12 cellular contexts compared by ENCODE assay signal in the genomic region with DNA sequence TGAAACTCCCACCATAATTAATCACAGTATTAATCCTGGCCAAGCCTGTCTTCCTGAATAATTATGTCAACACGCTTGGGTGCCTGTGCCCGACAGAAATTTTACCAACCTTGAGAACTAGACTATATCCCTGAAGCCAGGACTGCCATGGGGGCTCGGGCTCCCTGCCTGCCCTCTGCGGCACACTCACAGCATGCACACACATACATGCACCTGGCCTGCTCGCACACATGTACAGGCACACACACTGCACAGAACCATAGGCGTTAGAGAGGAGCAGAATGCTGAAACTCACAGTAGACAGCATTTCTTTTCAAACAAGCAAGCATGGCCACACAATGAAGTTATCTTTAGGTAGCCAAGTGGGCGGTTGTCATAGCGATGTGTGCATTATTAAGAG.
DNase-seq lines count a peak whose midpoint lies in the region; ATAC-seq and TF ChIP-seq lines count a peak whose summit lies in the region.
"Had no signal": no experiment of that assay in that cellular context is flagged by ENCODE, and none has a peak within 500 bp of the region (broad histone marks: within the 10 kb centered on the region; RNA-seq: fewer than 3 reads in every experiment).

No MANE protein-coding gene starts in this region.

- H2AFZ ChIP-seq in hepatocyte, result peak overlapping the region; percentile 61
- peak overlapping the region; percentile 94 for H2AFZ ChIP-seq in smooth muscle cell (ENCODE audit: low read depth)

- 0 out of 2 replicates have a peak, but pooled peaks cover 9% of the 10 kb centered on the region for H3K9me3 Mint-ChIP-seq in WTC11

- H3K36me3 ChIP-seq in hepatocyte (replicated peaks; ENCODE audit: insufficient read depth, low read depth) (no peaks in the 10 kb centered on the region), smooth muscle cell (ENCODE audit: low read depth) (no peaks in the 10 kb centered on the region)
- H3K36me3 ChIP-seq: transverse colon had no signal

- POLR2A ChIA-PET in WTC11 (lab: Charles Lee), result no interaction called here

- H3K4me1 ChIP-seq in hepatocyte (ENCODE audit: insufficient read depth) (peaks cover 9% of the 10 kb centered on the region), smooth muscle cell (ENCODE audit: low read depth) (peaks cover 27% of the 10 kb centered on the region)
- H3K4me1 ChIP-seq: transverse colon had no signal

- H3K27me3 ChIP-seq in hepatocyte (peaks cover 13% of the 10 kb centered on the region), smooth muscle cell (ENCODE audit: low read depth) (no peaks in the 10 kb centered on the region)

- no peaks in the 10 kb centered on the region; the same call in 1 of the 2 replicates for H3K27me3 Mint-ChIP-seq in WTC11 (ENCODE audit: low read depth)

- H3K4me3 ChIP-seq in hepatocyte (no peak overlapping the region), smooth muscle cell (peak overlapping the region; percentile 47)

- H3K9ac ChIP-seq in smooth muscle cell (ENCODE audit: low read depth), result no peak overlapping the region

- WGBS in hepatocyte (ENCODE audit: low lambda C conversion rate, missing lambda C conversion rate), result 61% methylated on average over 8 of the region's 8 CpGs
- WGBS in smooth muscle cell (ENCODE audit: low lambda C conversion rate), result 65% methylated on average over 8 of the region's 8 CpGs

- peak overlapping the region; percentile 64; the same call in 1 of the 2 replicates for H3K27ac Mint-ChIP-seq in WTC11

- no peaks in the 10 kb centered on the region for H4K20me1 ChIP-seq in hepatocyte (ENCODE audit: insufficient read depth, poor library complexity, severe bottlenecking)
- H4K20me1 ChIP-seq in smooth muscle cell (ENCODE audit: low read depth), result no peaks in the 10 kb centered on the region

- DNase-seq in NCI-H2227 treated with DMSO at 0.1 percent for 48 hours (lab: John Stamatoyannopoulos, UW), result peak; percentile 46
- no peak for DNase-seq in NCI-H2227 (lab: John Stamatoyannopoulos, UW; ENCODE audit: unreplicated experiment)
- DNase-seq in WTC11 (ENCODE audit: low spot score), result no peak
- no peak for DNase-seq in hepatocyte (ENCODE audit: low spot score)
- DNase-seq in smooth muscle cell (lab: John Stamatoyannopoulos, UW; ENCODE audit: unreplicated experiment), result no peak
- no peak for DNase-seq in mesenteric fat pad (ENCODE audit: low spot score)
- DNase-seq in central memory CD4-positive, alpha-beta T cell, result no peak
- DNase-seq: HCEC 1CT, NCI-H2029, transverse colon had no signal

- H3K4me3 Mint-ChIP-seq in WTC11, result peak overlapping the region; percentile 57

- no peak overlapping the region for H3K27ac ChIP-seq in hepatocyte
- H3K27ac ChIP-seq in smooth muscle cell (ENCODE audit: low read depth), result no peak overlapping the region
- H3K27ac ChIP-seq: transverse colon had no signal

- H3K4me1 Mint-ChIP-seq in WTC11, result peaks cover 64% of the 10 kb centered on the region

- H3K79me2 ChIP-seq in hepatocyte (no peaks in the 10 kb centered on the region), smooth muscle cell (ENCODE audit: low read depth) (no peaks in the 10 kb centered on the region)

- H3F3A ChIP-seq in smooth muscle cell (ENCODE audit: low read depth), result no peaks in the 10 kb centered on the region

- H3K9me3 ChIP-seq in hepatocyte (ENCODE audit: low read depth), result no peaks in the 10 kb centered on the region
- H3K9me3 ChIP-seq in smooth muscle cell (replicated peaks; ENCODE audit: low read depth), result no peaks in the 10 kb centered on the region
- H3K9me3 ChIP-seq: transverse colon had no signal

- ATAC-seq in WTC11 (peak; percentile 8), HG02970 (IDR thresholded peaks at IDR 0.05; ENCODE audit: low FRiP score, unreplicated experiment) (no peak)
- ATAC-seq: HepG2 had no signal

- CTCF ChIA-PET in WTC11 (lab: Charles Lee), result interaction anchor here (0.7 kb wide), 1 partner anchor 35 kb away, joined by 3 read pairs; no protein-coding TSS in a partner anchor

- TF ChIP-seq CTCF in WTC11 (IDR thresholded peaks at IDR 0.05), result no peak
- TF ChIP-seq CTCF in hepatocyte (IDR thresholded peaks at IDR 0.05; ENCODE audit: poor library complexity), result no peak
- TF ChIP-seq CTCF in smooth muscle cell (IDR thresholded peaks at IDR 0.05; ENCODE audit: borderline replicate concordance, insufficient read depth, poor library complexity, severe bottlenecking), result no peak

- no peaks in the 10 kb centered on the region for H3K36me3 Mint-ChIP-seq in WTC11

- no peaks in the 10 kb centered on the region for H3K9me2 ChIP-seq in hepatocyte (replicated peaks; ENCODE audit: insufficient read depth)

- H3K4me2 ChIP-seq in hepatocyte, result peak overlapping the region; percentile 83
- peak overlapping the region; percentile 92 for H3K4me2 ChIP-seq in smooth muscle cell

TF ChIP-seq in WTC11, 78 proteins besides CTCF, POLR2A, EP300 and RAD21:
- no peak for TF ChIP-seq NFYB (CRISPR knock-in tag; conservative IDR thresholded peaks at IDR 0.05; ENCODE audit: low read depth)
